23 cellular contexts compared by ENCODE assay signal in genomic region chr18:23215294-23215693, GRCh38.
"Had no signal": no experiment of that assay in that cellular context is flagged by ENCODE, and none has a peak within 500 bp of the region (broad histone marks: within the 10 kb centered on the region; RNA-seq: fewer than 3 reads in every experiment).

No MANE protein-coding gene starts in this region.

- H3K27ac ChIP-seq: heart right ventricle, hepatocyte, neural progenitor cell, neutrophil, parathyroid adenoma, right atrium auricular region, sigmoid colon, spleen, transverse colon, upper lobe of left lung, vagina had no signal

- H3K9ac ChIP-seq: neural progenitor cell, parathyroid adenoma had no signal

- H3K4me3 ChIP-seq: heart right ventricle, hepatocyte, lung, neural progenitor cell, right atrium auricular region, sigmoid colon, spleen, transverse colon, upper lobe of left lung, vagina had no signal

- H3K27me3 ChIP-seq: heart right ventricle, hepatocyte, neural progenitor cell, neutrophil, right atrium auricular region, sigmoid colon, spleen, transverse colon, upper lobe of left lung, vagina had no signal

- DNase-seq: heart right ventricle; islet precursor cell; mesendoderm; naive B cell; natural killer cell; nephron progenitor cell; occipital lobe; sigmoid colon; small intestine; spleen; stimulated activated CD4-positive, alpha-beta T cell treated with anti-CD3 and anti-CD28 coated beads, Interleukin-4, amount 100 ng/mL, for 24 hours; stimulated activated naive CD4-positive, alpha-beta T cell; substantia nigra; transverse colon; upper lobe of left lung had no signal

- H3K36me3 ChIP-seq: neural progenitor cell, neutrophil, sigmoid colon, spleen, transverse colon, vagina had no signal

- ATAC-seq: natural killer cell; stimulated activated effector memory CD8-positive, alpha-beta T cell treated with anti-CD3 and anti-CD28 coated beads, Interleukin-12 subunit alpha, Interleukin-12 subunit beta, amount 100 ng/mL, for 72 hours had no signal

- H3K79me2 ChIP-seq: hepatocyte had no signal

- H3K4me2 ChIP-seq: hepatocyte, neural progenitor cell had no signal

- H3K4me1 ChIP-seq: neural progenitor cell, spleen, transverse colon had no signal

- H2AFZ ChIP-seq: hepatocyte, neural progenitor cell, parathyroid adenoma had no signal
